2 cellular contexts compared by ENCODE assay signal in the genomic region with DNA sequence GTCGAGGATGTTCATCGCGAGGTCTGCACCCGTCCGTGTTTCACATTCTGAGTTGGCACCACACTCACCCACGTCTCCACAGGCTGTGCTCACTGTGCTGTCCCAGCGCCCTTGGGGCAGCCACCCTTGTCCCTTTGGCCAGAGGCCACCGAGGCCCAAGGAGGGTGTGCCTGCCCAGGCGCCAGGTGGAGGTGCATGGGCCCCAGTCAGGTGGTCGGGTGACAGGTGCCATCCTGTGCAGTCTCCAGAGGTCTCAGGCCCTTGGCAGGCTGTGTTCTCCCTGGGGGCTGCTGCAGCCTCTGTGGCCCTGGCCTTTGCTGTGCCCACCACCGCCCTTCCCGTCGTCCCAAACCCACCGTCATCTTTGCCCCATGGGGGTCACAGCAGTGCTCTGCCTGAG.
A peak's percentile ranks its signal among the peaks of the same experiment; 100 is the strongest.
TF ChIP-seq lines count a peak whose summit lies in the region.

No MANE protein-coding gene starts in this region.

TF ChIP-seq in IMR-90, 13 proteins besides CTCF, POLR2A, EP300 and RAD21:
- TF ChIP-seq BHLHE40 (IDR thresholded peaks at IDR 0.05; ENCODE audit: low read depth, low read length), result no peak
- no peak for TF ChIP-seq MXI1 (IDR thresholded peaks at IDR 0.05; ENCODE audit: borderline replicate concordance, low read depth, low read length)
- no peak for TF ChIP-seq MAZ (IDR thresholded peaks at IDR 0.05; ENCODE audit: borderline replicate concordance, low read depth, low read length)
- no peak for TF ChIP-seq CHD1 (IDR thresholded peaks at IDR 0.05; ENCODE audit: low read depth, low read length)
- TF ChIP-seq, protein P1, sequence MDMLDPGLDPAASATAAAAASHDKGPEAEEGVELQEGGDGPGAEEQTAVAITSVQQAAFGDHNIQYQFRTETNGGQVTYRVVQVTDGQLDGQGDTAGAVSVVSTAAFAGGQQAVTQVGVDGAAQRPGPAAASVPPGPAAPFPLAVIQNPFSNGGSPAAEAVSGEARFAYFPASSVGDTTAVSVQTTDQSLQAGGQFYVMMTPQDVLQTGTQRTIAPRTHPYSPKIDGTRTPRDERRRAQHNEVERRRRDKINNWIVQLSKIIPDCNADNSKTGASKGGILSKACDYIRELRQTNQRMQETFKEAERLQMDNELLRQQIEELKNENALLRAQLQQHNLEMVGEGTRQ (IDR thresholded peaks at IDR 0.05; ENCODE audit: low read depth, low read length), result no peak
- TF ChIP-seq RFX5 (IDR thresholded peaks at IDR 0.05; ENCODE audit: low read depth, low read length), result no peak
- TF ChIP-seq, protein P2, sequence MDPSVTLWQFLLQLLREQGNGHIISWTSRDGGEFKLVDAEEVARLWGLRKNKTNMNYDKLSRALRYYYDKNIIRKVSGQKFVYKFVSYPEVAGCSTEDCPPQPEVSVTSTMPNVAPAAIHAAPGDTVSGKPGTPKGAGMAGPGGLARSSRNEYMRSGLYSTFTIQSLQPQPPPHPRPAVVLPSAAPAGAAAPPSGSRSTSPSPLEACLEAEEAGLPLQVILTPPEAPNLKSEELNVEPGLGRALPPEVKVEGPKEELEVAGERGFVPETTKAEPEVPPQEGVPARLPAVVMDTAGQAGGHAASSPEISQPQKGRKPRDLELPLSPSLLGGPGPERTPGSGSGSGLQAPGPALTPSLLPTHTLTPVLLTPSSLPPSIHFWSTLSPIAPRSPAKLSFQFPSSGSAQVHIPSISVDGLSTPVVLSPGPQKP (IDR thresholded peaks at IDR 0.05; ENCODE audit: borderline replicate concordance, low read depth, low read length), result no peak
- no peak for TF ChIP-seq MAFK (IDR thresholded peaks at IDR 0.05; ENCODE audit: low read depth, low read length)
- TF ChIP-seq CEBPB (IDR thresholded peaks at IDR 0.05; ENCODE audit: low read depth, low read length), result no peak
- TF ChIP-seq SMC3 (IDR thresholded peaks at IDR 0.05; ENCODE audit: low read depth, low read length), result no peak
- TF ChIP-seq FOS (IDR thresholded peaks at IDR 0.05; ENCODE audit: low read depth, low read length), result no peak
- no peak for TF ChIP-seq RCOR1 (IDR thresholded peaks at IDR 0.05; ENCODE audit: insufficient replicate concordance, low read length)
- TF ChIP-seq NFE2L2 (IDR thresholded peaks at IDR 0.05; ENCODE audit: low read depth, low read length), result no peak

TF ChIP-seq in HepG2, 621 proteins besides CTCF, POLR2A, EP300 and RAD21:
- 0 out of 2 replicates have a peak, but pooled peaks have one; percentile 30 for TF ChIP-seq RBFOX2 (IDR thresholded peaks at IDR 0.05; ENCODE audit: low read depth, low read length)
- no peak for TF ChIP-seq TCF7 (IDR thresholded peaks at IDR 0.05; ENCODE audit: low read depth)
- no peak for TF ChIP-seq DNMT3B (CRISPR knock-in tag; conservative IDR thresholded peaks at IDR 0.05)
